13 cellular contexts compared by ENCODE assay signal in genomic region chr9:114250235-114250568, GRCh38.
DNase-seq lines count a peak whose midpoint lies in the region; ATAC-seq and TF ChIP-seq lines count a peak whose summit lies in the region.
"Had no signal": no experiment of that assay in that cellular context is flagged by ENCODE, and none has a peak within 500 bp of the region (broad histone marks: within the 10 kb centered on the region; RNA-seq: fewer than 3 reads in every experiment).

No MANE protein-coding gene starts in this region.

- no peak for TF ChIP-seq EP300 in stomach (IDR thresholded peaks at IDR 0.05)

- H3K4me1 ChIP-seq in stomach = peaks cover 0 to 18% (median 7%) of the 10 kb centered on the region in 4 donors

- H3K27me3 ChIP-seq in stomach = no peaks in the 10 kb centered on the region

- DNase-seq in GOT3 (lab: John Stamatoyannopoulos, UW) (peak; percentile 2), astrocyte of the hippocampus (ENCODE audit: low read depth, low spot score) (peak; percentile 96), iris pigment epithelial cell (ENCODE audit: low read depth) (peak; percentile 63), stomach (peak; percentile 86), foreskin melanocyte (no peak)
- DNase-seq in activated CD8-positive, alpha-beta memory T cell treated with anti-CD3 and anti-CD28 coated beads, Interleukin-2, amount 50 U/mL, for 4 hours = no peak
- DNase-seq in activated CD4-positive, alpha-beta T cell treated with anti-CD3 and anti-CD28 coated beads, Interleukin-2, amount 10 ng/mL, durations not matched to agents 24 days and 14 days = no peak
- DNase-seq: naive thymus-derived CD8-positive, alpha-beta T cell; NCI-H1436 had no signal

- no peaks in the 10 kb centered on the region for H3K36me3 Mint-ChIP-seq in activated CD4-positive, alpha-beta T cell treated with anti-CD3 and anti-CD28 coated beads, Interleukin-2, amount 10 ng/mL, durations not matched to agents 24 days and 14 days (ENCODE audit: low read depth)
- H3K36me3 Mint-ChIP-seq: naive thymus-derived CD8-positive, alpha-beta T cell had no signal

- H3K4me1 Mint-ChIP-seq in activated CD4-positive, alpha-beta T cell treated with anti-CD3 and anti-CD28 coated beads, Interleukin-2, amount 10 ng/mL, durations not matched to agents 24 days and 14 days = no peaks in the 10 kb centered on the region
- H3K4me1 Mint-ChIP-seq: naive thymus-derived CD8-positive, alpha-beta T cell had no signal

- ATAC-seq in GM21529 (IDR thresholded peaks at IDR 0.05; ENCODE audit: unreplicated experiment) = no peak
- ATAC-seq: HCT116; naive thymus-derived CD8-positive, alpha-beta T cell had no signal

- peak overlapping the region in 3 of 5 donors; percentile 11 to 32 (median 26) for H3K27ac ChIP-seq in stomach
- H3K27ac ChIP-seq: VCaP had no signal

- intact Hi-C loops in stomach (cut with DNase I; ENCODE audit: low total_unique reads) = no loop called here
- intact Hi-C loops in activated CD4-positive, alpha-beta T cell treated with anti-CD3 and anti-CD28 coated beads, Interleukin-2, amount 10 ng/mL, durations not matched to agents 24 days and 14 days (cut with micrococcal nuclease) = no loop called here

- peak overlapping the region in 2 of 4 donors; percentile 2 for H3K4me3 ChIP-seq in stomach

- no peaks in the 10 kb centered on the region for H3K9me3 ChIP-seq in stomach

- no peaks in the 10 kb centered on the region for H3K27me3 Mint-ChIP-seq in activated CD4-positive, alpha-beta T cell treated with anti-CD3 and anti-CD28 coated beads, Interleukin-2, amount 10 ng/mL, durations not matched to agents 24 days and 14 days
- H3K27me3 Mint-ChIP-seq: stimulated activated naive CD8-positive, alpha-beta T cell treated with anti-CD3 and anti-CD28 coated beads, Interleukin-15, Interleukin-2, amounts not matched to agents 100 ng/mL and 50 ng/mL, for 24 hours had no signal

- H3K9me3 Mint-ChIP-seq in activated CD4-positive, alpha-beta T cell treated with anti-CD3 and anti-CD28 coated beads, Interleukin-2, amount 10 ng/mL, durations not matched to agents 24 days and 14 days = no peaks in the 10 kb centered on the region
- H3K9me3 Mint-ChIP-seq: stimulated activated naive CD8-positive, alpha-beta T cell treated with anti-CD3 and anti-CD28 coated beads, Interleukin-15, Interleukin-2, amounts not matched to agents 100 ng/mL and 50 ng/mL, for 24 hours had no signal

- no peak for TF ChIP-seq CTCF in stomach (IDR thresholded peaks at IDR 0.05)

- WGBS in stomach, 5 donors = 26 to 51% (median 40%) methylated on average over 13 of the region's 13 CpGs

- no peaks in the 10 kb centered on the region for H3K36me3 ChIP-seq in stomach

- no peak overlapping the region for H3K27ac Mint-ChIP-seq in activated CD4-positive, alpha-beta T cell treated with anti-CD3 and anti-CD28 coated beads, Interleukin-2, amount 10 ng/mL, durations not matched to agents 24 days and 14 days
- H3K27ac Mint-ChIP-seq: naive thymus-derived CD8-positive, alpha-beta T cell; stimulated activated naive CD8-positive, alpha-beta T cell treated with anti-CD3 and anti-CD28 coated beads, Interleukin-15, Interleukin-2, amounts not matched to agents 100 ng/mL and 50 ng/mL, for 24 hours had no signal

- no peak for TF ChIP-seq POLR2A in stomach (IDR thresholded peaks at IDR 0.05)

- H3K4me3 Mint-ChIP-seq in activated CD4-positive, alpha-beta T cell treated with anti-CD3 and anti-CD28 coated beads, Interleukin-2, amount 10 ng/mL, durations not matched to agents 24 days and 14 days = no peak overlapping the region
- H3K4me3 Mint-ChIP-seq: naive thymus-derived CD8-positive, alpha-beta T cell; stimulated activated naive CD8-positive, alpha-beta T cell treated with anti-CD3 and anti-CD28 coated beads, Interleukin-15, Interleukin-2, amounts not matched to agents 100 ng/mL and 50 ng/mL, for 24 hours had no signal

Comparison
In these comparisons a context has a peak if more than half of its experiments do, and no peak if none do; other contexts are left out.
1. DNase-seq: peak in GOT3 (single experiment), astrocyte of the hippocampus (single experiment), iris pigment epithelial cell (single experiment) and stomach (single experiment); none in activated CD8-positive, alpha-beta memory T cell treated with anti-CD3 and anti-CD28 coated beads, Interleukin-2, amount 50 U/mL, for 4 hours (single experiment), foreskin melanocyte (single experiment) and activated CD4-positive, alpha-beta T cell treated with anti-CD3 and anti-CD28 coated beads, Interleukin-2, amount 10 ng/mL, durations not matched to agents 24 days and 14 days (single experiment).